In the genomic region with DNA sequence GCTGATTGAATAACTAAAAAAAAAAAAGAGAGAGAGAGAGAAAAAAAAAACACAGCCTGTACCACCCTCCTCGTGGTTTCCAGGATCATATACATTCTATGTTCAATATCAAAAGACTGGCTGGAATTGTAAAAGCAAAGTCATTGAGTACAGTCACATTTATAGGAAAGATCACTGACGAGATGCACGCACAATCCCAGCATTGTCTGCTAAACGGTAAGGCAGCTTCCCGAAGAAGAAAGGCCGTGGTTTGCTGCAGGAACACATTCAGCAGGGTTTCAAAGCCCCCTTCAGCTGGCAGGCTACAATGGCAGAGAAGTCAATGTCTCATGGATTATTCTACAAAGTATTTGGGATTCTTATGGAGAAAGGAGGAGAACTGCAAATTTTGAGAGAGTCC, we compare ENCODE assay signal across 1 cellular context.
TF ChIP-seq lines count a peak whose summit lies in the region.

No MANE protein-coding gene starts in this region.

TF ChIP-seq in HepG2, 621 proteins besides CTCF, POLR2A, EP300 and RAD21:
- TF ChIP-seq PCBP1 (IDR thresholded peaks at IDR 0.05; ENCODE audit: borderline replicate concordance, low read depth, low read length) (no peak), YEATS2 (CRISPR knock-in tag; IDR thresholded peaks at IDR 0.05; ENCODE audit: borderline replicate concordance) (no peak), MAFK (conservative IDR thresholded peaks at IDR 0.05 in 1 of 2, IDR thresholded peaks at IDR 0.05 in 1 of 2; ENCODE audit: low read length in 2 of 2) (no peak), PRPF4 (IDR thresholded peaks at IDR 0.05; ENCODE audit: low read depth, low read length, poor library complexity, severe bottlenecking) (peak; percentile 18), RBFOX2 (IDR thresholded peaks at IDR 0.05; ENCODE audit: low read depth, low read length) (peak; percentile 53; the same call in 1 of the 2 replicates)
- TF ChIP-seq, protein P1, sequence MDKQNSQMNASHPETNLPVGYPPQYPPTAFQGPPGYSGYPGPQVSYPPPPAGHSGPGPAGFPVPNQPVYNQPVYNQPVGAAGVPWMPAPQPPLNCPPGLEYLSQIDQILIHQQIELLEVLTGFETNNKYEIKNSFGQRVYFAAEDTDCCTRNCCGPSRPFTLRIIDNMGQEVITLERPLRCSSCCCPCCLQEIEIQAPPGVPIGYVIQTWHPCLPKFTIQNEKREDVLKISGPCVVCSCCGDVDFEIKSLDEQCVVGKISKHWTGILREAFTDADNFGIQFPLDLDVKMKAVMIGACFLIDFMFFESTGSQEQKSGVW (CRISPR knock-in tag; IDR thresholded peaks at IDR 0.05; ENCODE audit: borderline replicate concordance) = no peak
